Comparison of ENCODE assay signal across 9 cellular contexts in genomic region chr17:62892870-62893338, GRCh38.
DNase-seq lines count a peak whose midpoint lies in the region; ATAC-seq, FAIRE-seq and TF ChIP-seq lines count a peak whose summit lies in the region.
"Had no signal": no experiment of that assay in that cellular context is flagged by ENCODE, and none has a peak within 500 bp of the region (broad histone marks: within the 10 kb centered on the region; RNA-seq: fewer than 3 reads in every experiment).

No MANE protein-coding gene starts in this region.

- DNase-seq in CD1c-positive myeloid dendritic cell (ENCODE audit: extremely low spot score) (peak; percentile 82), LHCN-M2 (ENCODE audit: low read depth) (peak; percentile 45), right atrium auricular region (ENCODE audit: low spot score) (peak; percentile 76), small intestine (no peak), DMS114 treated with DMSO at 0.1 percent for 48 hours (lab: John Stamatoyannopoulos, UW; ENCODE audit: unreplicated experiment) (no peak)
- DNase-seq in activated T-cell treated with anti-CD3 and anti-CD28 coated beads, Interleukin-2, amount 50 U/mL, for 72 hours: peak; percentile 34 to 45
- peak in 1 of 2 donors; percentile 10 for DNase-seq in stimulated activated effector memory CD8-positive, alpha-beta T cell treated with anti-CD3 and anti-CD28 coated beads, Interleukin-12 subunit alpha, Interleukin-12 subunit beta, amount 100 ng/mL, for 72 hours (ENCODE audit: low spot score in 2 of 2)

- peaks cover 7% of the 10 kb centered on the region for H3K27me3 Mint-ChIP-seq in activated T-cell treated with anti-CD3 and anti-CD28 coated beads, Interleukin-2, amount 50 U/mL, for 72 hours (ENCODE audit: low read depth)

- no peak for FAIRE-seq in small intestine (lab: Jason Lieb, UNC)
- FAIRE-seq: colon had no signal

- H3K4me3 ChIP-seq in right atrium auricular region (no peak overlapping the region), small intestine (ENCODE audit: low read depth in 1 of 2, low read length in 2 of 2) (no peak overlapping the region)

- H3K4me3 Mint-ChIP-seq in activated T-cell treated with anti-CD3 and anti-CD28 coated beads, Interleukin-2, amount 50 U/mL, for 72 hours: no peak overlapping the region
- H3K4me3 Mint-ChIP-seq in stimulated activated effector memory CD8-positive, alpha-beta T cell treated with anti-CD3 and anti-CD28 coated beads, Interleukin-12 subunit alpha, Interleukin-12 subunit beta, amount 100 ng/mL, for 72 hours: no peak overlapping the region

- peaks cover 0 to 2% of the 10 kb centered on the region in 2 donors for H3K36me3 Mint-ChIP-seq in activated T-cell treated with anti-CD3 and anti-CD28 coated beads, Interleukin-2, amount 50 U/mL, for 72 hours (ENCODE audit: insufficient read depth in 2 of 2)
- H3K36me3 Mint-ChIP-seq in stimulated activated effector memory CD8-positive, alpha-beta T cell treated with anti-CD3 and anti-CD28 coated beads, Interleukin-12 subunit alpha, Interleukin-12 subunit beta, amount 100 ng/mL, for 72 hours: no peaks in the 10 kb centered on the region

- H3K36me3 ChIP-seq in right atrium auricular region (no peaks in the 10 kb centered on the region), small intestine (ENCODE audit: control insufficient read depth in 2 of 2, insufficient read depth in 2 of 2, low read length in 2 of 2) (no peaks in the 10 kb centered on the region)

- H3K27me3 ChIP-seq in right atrium auricular region: no peaks in the 10 kb centered on the region
- no peaks in the 10 kb centered on the region for H3K27me3 ChIP-seq in small intestine (ENCODE audit: control insufficient read depth in 2 of 2, insufficient read depth in 2 of 2, low read length in 2 of 2)

- H3K4me1 Mint-ChIP-seq in activated T-cell treated with anti-CD3 and anti-CD28 coated beads, Interleukin-2, amount 50 U/mL, for 72 hours (ENCODE audit: low read depth): peaks cover 9% of the 10 kb centered on the region
- H3K4me1 Mint-ChIP-seq in stimulated activated effector memory CD8-positive, alpha-beta T cell treated with anti-CD3 and anti-CD28 coated beads, Interleukin-12 subunit alpha, Interleukin-12 subunit beta, amount 100 ng/mL, for 72 hours: peaks cover 5% of the 10 kb centered on the region

- H3K27ac Mint-ChIP-seq in activated T-cell treated with anti-CD3 and anti-CD28 coated beads, Interleukin-2, amount 50 U/mL, for 72 hours: no peak overlapping the region
- H3K27ac Mint-ChIP-seq in stimulated activated effector memory CD8-positive, alpha-beta T cell treated with anti-CD3 and anti-CD28 coated beads, Interleukin-12 subunit alpha, Interleukin-12 subunit beta, amount 100 ng/mL, for 72 hours: peak overlapping the region; percentile 47

- H3K9me3 ChIP-seq in right atrium auricular region (no peaks in the 10 kb centered on the region), small intestine (ENCODE audit: control insufficient read depth, low read depth) (no peaks in the 10 kb centered on the region)

- no peak for TF ChIP-seq CTCF in right atrium auricular region (IDR thresholded peaks at IDR 0.05)

- H3K4me1 ChIP-seq in right atrium auricular region (peaks cover 0 to 18% of the 10 kb centered on the region in 2 donors), small intestine (ENCODE audit: control insufficient read depth in 2 of 2, insufficient read depth in 1 of 2, low read depth in 1 of 2, low read length in 1 of 2) (no peaks in the 10 kb centered on the region)

- ATAC-seq in activated T-cell treated with anti-CD3 and anti-CD28 coated beads, Interleukin-2, amount 50 U/mL, for 72 hours (replicated peaks in 1 of 2): peak; percentile 96 to 99
- peak; percentile 96 for ATAC-seq in stimulated activated effector memory CD8-positive, alpha-beta T cell treated with anti-CD3 and anti-CD28 coated beads, Interleukin-12 subunit alpha, Interleukin-12 subunit beta, amount 100 ng/mL, for 72 hours
- no peak for ATAC-seq in GM18907 (IDR thresholded peaks at IDR 0.05; ENCODE audit: unreplicated experiment)

- no peaks in the 10 kb centered on the region for H3K9me3 Mint-ChIP-seq in activated T-cell treated with anti-CD3 and anti-CD28 coated beads, Interleukin-2, amount 50 U/mL, for 72 hours
- no peaks in the 10 kb centered on the region for H3K9me3 Mint-ChIP-seq in stimulated activated effector memory CD8-positive, alpha-beta T cell treated with anti-CD3 and anti-CD28 coated beads, Interleukin-12 subunit alpha, Interleukin-12 subunit beta, amount 100 ng/mL, for 72 hours

- H3K27ac ChIP-seq in right atrium auricular region (no peak overlapping the region), small intestine (ENCODE audit: low read depth in 1 of 2, low read length in 1 of 2) (no peak overlapping the region)

- 36 to 58% (median 53%) methylated on average over 4 of the region's 4 CpGs for WGBS in small intestine, 3 donors

Comparison
In these comparisons a context has a peak if more than half of its experiments do, and no peak if none do; other contexts are left out.
1. DNase-seq: peak in CD1c-positive myeloid dendritic cell (single experiment), LHCN-M2 (single experiment), activated T-cell treated with anti-CD3 and anti-CD28 coated beads, Interleukin-2, amount 50 U/mL, for 72 hours (2 of 2) and right atrium auricular region (single experiment); none in small intestine (single experiment) and DMS114 treated with DMSO at 0.1 percent for 48 hours (single experiment).